ENCODE assay signal across 18 cellular contexts in genomic region chr10:19731560-19731959, GRCh38.
A peak's percentile ranks its signal among the peaks of the same experiment; 100 is the strongest.
DNase-seq lines count a peak whose midpoint lies in the region; ATAC-seq, FAIRE-seq and TF ChIP-seq lines count a peak whose summit lies in the region.
"Had no signal": no experiment of that assay in that cellular context is flagged by ENCODE, and none has a peak within 500 bp of the region (broad histone marks: within the 10 kb centered on the region; RNA-seq: fewer than 3 reads in every experiment).

No MANE protein-coding gene starts in this region.

- no peaks in the 10 kb centered on the region for H3K27me3 Mint-ChIP-seq in nephron progenitor cell (ENCODE audit: low read depth, poor library complexity)
- H3K27me3 Mint-ChIP-seq in CD4-positive, alpha-beta memory T cell: no peaks in the 10 kb centered on the region
- H3K27me3 Mint-ChIP-seq: CD8-positive, alpha-beta memory T cell had no signal

- 91 to 95% (median 92%) methylated on average over 2 of the region's 2 CpGs for WGBS in small intestine, 3 donors

- no peaks in the 10 kb centered on the region for H3K9me3 Mint-ChIP-seq in nephron progenitor cell
- H3K9me3 Mint-ChIP-seq in CD4-positive, alpha-beta memory T cell: peaks cover 2 to 15% (median 9%) of the 10 kb centered on the region in 8 donors

- POLR2A ChIA-PET in CD4-positive, alpha-beta memory T cell (lab: Charles Lee; ENCODE audit: partially characterized antibody): no interaction called here

- no peaks in the 10 kb centered on the region for H3K36me3 Mint-ChIP-seq in nephron progenitor cell (ENCODE audit: low read depth)
- no peaks in the 10 kb centered on the region for H3K36me3 Mint-ChIP-seq in CD4-positive, alpha-beta memory T cell
- H3K36me3 Mint-ChIP-seq: CD8-positive, alpha-beta memory T cell had no signal

- H3K4me1 ChIP-seq in small intestine (ENCODE audit: control insufficient read depth in 2 of 2, insufficient read depth in 1 of 2, low read depth in 1 of 2, low read length in 1 of 2): no peaks in the 10 kb centered on the region
- H3K4me1 ChIP-seq in CD4-positive, alpha-beta memory T cell (ENCODE audit: insufficient read depth, low read length): no peaks in the 10 kb centered on the region
- H3K4me1 ChIP-seq: HAP-1 had no signal

- H3K4me3 ChIP-seq in small intestine (ENCODE audit: low read depth in 1 of 2, low read length in 2 of 2): no peak overlapping the region
- no peak overlapping the region for H3K4me3 ChIP-seq in CD4-positive, alpha-beta memory T cell (ENCODE audit: low read length in 2 of 2)
- H3K4me3 ChIP-seq: HAP-1 had no signal

- CTCF ChIA-PET in CD4-positive, alpha-beta memory T cell (lab: Charles Lee; ENCODE audit: partially characterized antibody): no interaction called here

- intact Hi-C loops in left colon (cut with DNase I, micrococcal nuclease): no loop called here
- intact Hi-C loops in CD4-positive, alpha-beta memory T cell (cut with micrococcal nuclease): no loop called here

- no peaks in the 10 kb centered on the region for H3K27me3 ChIP-seq in small intestine (ENCODE audit: control insufficient read depth in 2 of 2, insufficient read depth in 2 of 2, low read length in 2 of 2)
- H3K27me3 ChIP-seq in CD4-positive, alpha-beta memory T cell (ENCODE audit: insufficient read depth, low read length): no peaks in the 10 kb centered on the region

- FAIRE-seq in small intestine (lab: Jason Lieb, UNC): peak; percentile 65
- FAIRE-seq: G401.6, GM12892, H54 had no signal

- H3K27ac ChIP-seq in small intestine (ENCODE audit: low read depth in 1 of 2, low read length in 1 of 2): no peak overlapping the region
- H3K27ac ChIP-seq in CD4-positive, alpha-beta memory T cell (ENCODE audit: low read depth, low read length): no peak overlapping the region

- H3K9me3 ChIP-seq in small intestine (ENCODE audit: control insufficient read depth, low read depth): no peaks in the 10 kb centered on the region
- H3K9me3 ChIP-seq in CD4-positive, alpha-beta memory T cell (ENCODE audit: control insufficient read depth in 1 of 2, low read length in 2 of 2): no peaks in the 10 kb centered on the region
- H3K9me3 ChIP-seq: HAP-1 had no signal

- H3K27ac Mint-ChIP-seq in nephron progenitor cell: peak overlapping the region; percentile 61
- H3K27ac Mint-ChIP-seq in CD4-positive, alpha-beta memory T cell: no peak overlapping the region
- H3K27ac Mint-ChIP-seq: CD8-positive, alpha-beta memory T cell; HFFc6 had no signal

- peak; percentile 60 for ATAC-seq in left colon

- no peak for TF ChIP-seq CTCF in nephron progenitor cell (IDR thresholded peaks at IDR 0.05)

- H3K4me1 Mint-ChIP-seq in nephron progenitor cell: no peaks in the 10 kb centered on the region
- H3K4me1 Mint-ChIP-seq in CD4-positive, alpha-beta memory T cell: no peaks in the 10 kb centered on the region
- H3K4me1 Mint-ChIP-seq: CD8-positive, alpha-beta memory T cell had no signal

- H3K4me3 Mint-ChIP-seq in nephron progenitor cell: no peak overlapping the region
- no peak overlapping the region for H3K4me3 Mint-ChIP-seq in CD4-positive, alpha-beta memory T cell
- H3K4me3 Mint-ChIP-seq: CD8-positive, alpha-beta memory T cell; HFFc6 had no signal

- DNase-seq in left colon: no peak
- DNase-seq in nephron progenitor cell: no peak
- DNase-seq in small intestine: no peak
- DNase-seq in CD4-positive, alpha-beta memory T cell: no peak
- DNase-seq in COR-L47 (lab: John Stamatoyannopoulos, UW): no peak
- no peak for DNase-seq in cortex of kidney (lab: John Stamatoyannopoulos, UW)
- DNase-seq in NCI-H146 (lab: John Stamatoyannopoulos, UW): no peak
- DNase-seq: C1 segment of cervical spinal cord; Calu3; CD8-positive, alpha-beta memory T cell; DMS153; DND-41; GOT3; HFFc6 had no signal

- H3K36me3 ChIP-seq in small intestine (ENCODE audit: control insufficient read depth in 2 of 2, insufficient read depth in 2 of 2, low read length in 2 of 2): peaks cover 0 to 5% of the 10 kb centered on the region in 2 donors
- H3K36me3 ChIP-seq in CD4-positive, alpha-beta memory T cell (ENCODE audit: insufficient read depth, low read length): no peaks in the 10 kb centered on the region
- H3K36me3 ChIP-seq: HAP-1 had no signal
